ENCODE assay signal across 22 cellular contexts in genomic region chr2:24725956-24726355, GRCh38.
"Had no signal": no experiment of that assay in that cellular context is flagged by ENCODE, and none has a peak within 500 bp of the region (broad histone marks: within the 10 kb centered on the region; RNA-seq: fewer than 3 reads in every experiment).

No MANE protein-coding gene starts in this region.

- H3K36me3 Mint-ChIP-seq: activated naive CD4-positive, alpha-beta T cell treated with anti-CD3 and anti-CD28 coated beads, Interleukin-2, amount 50 U/mL, for 72 hours had no signal

- H3K4me3 Mint-ChIP-seq: activated CD4-positive, alpha-beta memory T cell treated with anti-CD3 and anti-CD28 coated beads for 36 hours; activated CD4-positive, alpha-beta T cell treated with anti-CD3 and anti-CD28 coated beads for 36 hours; activated T-helper 1 cell treated with anti-CD3 and anti-CD28 coated beads, Interleukin-12 subunit alpha, Interleukin-12 subunit beta, Interleukin-2, Interleukin-4 antibody, amounts not matched to agents 30 ng/mL and 10 ng/mL and 1 ng/mL, durations not matched to agents 14 hours and 24 hours and 36 hours; immature natural killer cell; neural progenitor cell; WTC11 had no signal

- H3K4me1 ChIP-seq: breast epithelium had no signal

- H3K9me3 Mint-ChIP-seq: activated CD4-positive, alpha-beta memory T cell treated with anti-CD3 and anti-CD28 coated beads for 36 hours; activated naive CD4-positive, alpha-beta T cell treated with anti-CD3 and anti-CD28 coated beads, Interleukin-2, amount 50 U/mL, for 72 hours; activated T-helper 1 cell treated with anti-CD3 and anti-CD28 coated beads, Interleukin-12 subunit alpha, Interleukin-12 subunit beta, Interleukin-2, Interleukin-4 antibody, amounts not matched to agents 30 ng/mL and 10 ng/mL and 1 ng/mL, durations not matched to agents 14 hours and 24 hours and 36 hours; immature natural killer cell; neural progenitor cell; WTC11 had no signal

- H3K27me3 ChIP-seq: adrenal gland, breast epithelium, gastrocnemius medialis, heart left ventricle, neural progenitor cell, thyroid gland had no signal

- H3K27me3 Mint-ChIP-seq: activated CD4-positive, alpha-beta memory T cell treated with anti-CD3 and anti-CD28 coated beads for 36 hours; activated CD4-positive, alpha-beta T cell treated with anti-CD3 and anti-CD28 coated beads for 36 hours; progenitor cell of endocrine pancreas had no signal

- H3K9ac ChIP-seq: neural progenitor cell had no signal

- H3K9me3 ChIP-seq: breast epithelium, gastrocnemius medialis, heart left ventricle, thyroid gland had no signal

- H3K27ac ChIP-seq: adrenal gland, breast epithelium, gastrocnemius medialis, heart left ventricle, thyroid gland had no signal

- H3K4me3 ChIP-seq: adrenal gland, breast epithelium, gastrocnemius medialis, heart left ventricle, neural progenitor cell, thyroid gland had no signal

- H3K36me3 ChIP-seq: breast epithelium, neural progenitor cell had no signal

- H3K4me2 ChIP-seq: neural progenitor cell had no signal

- DNase-seq: activated CD4-positive, alpha-beta memory T cell treated with anti-CD3 and anti-CD28 coated beads for 36 hours; activated CD4-positive, alpha-beta T cell treated with anti-CD3 and anti-CD28 coated beads for 36 hours; activated gamma-delta T cell treated with Interleukin-2 at 50 U/mL for 16 hours; activated T-cell treated with anti-CD3 and anti-CD28 coated beads for 4 hours; adrenal gland; cerebellar nuclear complex; cortex of kidney; effector CD4-positive, alpha-beta T cell; gastrocnemius medialis; heart left ventricle; immature natural killer cell; left ventricle myocardium superior; stimulated activated CD8-positive, alpha-beta memory T cell treated with anti-CD3 and anti-CD28 coated beads, Interleukin-4, amount 100 ng/mL, for 48 hours; stimulated activated naive CD4-positive, alpha-beta T cell treated with Interleukin-2 at 50 U/mL for 16 hours; thyroid gland had no signal

- H3K27ac Mint-ChIP-seq: activated CD4-positive, alpha-beta memory T cell treated with anti-CD3 and anti-CD28 coated beads for 36 hours; activated CD4-positive, alpha-beta T cell treated with anti-CD3 and anti-CD28 coated beads for 36 hours; activated naive CD4-positive, alpha-beta T cell treated with anti-CD3 and anti-CD28 coated beads, Interleukin-2, amount 50 U/mL, for 72 hours; activated T-helper 1 cell treated with anti-CD3 and anti-CD28 coated beads, Interleukin-12 subunit alpha, Interleukin-12 subunit beta, Interleukin-2, Interleukin-4 antibody, amounts not matched to agents 30 ng/mL and 10 ng/mL and 1 ng/mL, durations not matched to agents 14 hours and 24 hours and 36 hours; neural progenitor cell; WTC11 had no signal

- H3K4me1 Mint-ChIP-seq: WTC11 had no signal

- ATAC-seq: activated CD4-positive, alpha-beta T cell treated with anti-CD3 and anti-CD28 coated beads for 36 hours; activated naive CD4-positive, alpha-beta T cell treated with anti-CD3 and anti-CD28 coated beads, Interleukin-2, amount 50 U/mL, for 72 hours; esophagus mucosa; gastrocnemius medialis; heart left ventricle; left ventricle myocardium superior; WTC11 had no signal

- H2AFZ ChIP-seq: neural progenitor cell had no signal
